8 cellular contexts compared by ENCODE assay signal in the genomic region with DNA sequence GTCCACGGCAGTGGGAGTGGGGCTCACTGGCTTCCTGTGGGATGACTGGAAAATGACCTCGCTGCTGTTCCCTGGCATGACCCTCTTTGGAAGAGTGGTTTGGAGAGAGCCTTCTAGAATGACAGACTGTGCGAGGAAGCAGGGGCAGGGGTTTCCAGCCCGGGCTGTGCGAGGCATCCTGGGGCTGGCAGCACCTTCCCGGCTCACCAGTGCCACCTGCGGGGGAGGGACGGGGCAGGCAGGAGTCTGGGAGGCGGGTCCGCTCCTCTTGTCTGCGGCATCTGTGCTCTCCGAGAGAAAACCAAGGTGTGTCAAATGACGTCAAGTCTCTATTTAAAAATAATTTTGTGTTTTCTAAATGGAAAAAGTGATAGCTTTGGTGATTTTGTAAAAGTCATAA. TPM values are rescaled to one million over a fixed set of nuclear protein-coding genes. Genes with fewer than 3 reads are reported as not detected.
A peak's percentile ranks its signal among the peaks of the same experiment; 100 is the strongest.
DNase-seq lines count a peak whose midpoint lies in the region; ATAC-seq and TF ChIP-seq lines count a peak whose summit lies in the region.

No MANE protein-coding gene starts in this region.

- H3K79me2 ChIP-seq in hepatocyte = no peaks in the 10 kb centered on the region

- H3K27me3 ChIP-seq in H7 (ENCODE audit: control insufficient read depth, insufficient read depth, low read length) (no peaks in the 10 kb centered on the region), hepatocyte (no peaks in the 10 kb centered on the region)

- DNase-seq in ACHN = peak; percentile 78
- DNase-seq in H7 = peak; percentile 96
- DNase-seq in RWPE1 (ENCODE audit: low spot score) = peak; percentile 80
- peak; percentile 59 for DNase-seq in activated gamma-delta T cell (lab: John Stamatoyannopoulos, UW)
- DNase-seq in hepatocyte (ENCODE audit: low spot score) = no peak
- DNase-seq in stimulated activated CD4-positive, alpha-beta T cell treated with anti-CD3 and anti-CD28 coated beads, Interleukin-4, amount 100 ng/mL, for 48 hours (ENCODE audit: low read depth in 2 of 2) = peak; percentile 82 to 87
- DNase-seq in GOT3 (lab: John Stamatoyannopoulos, UW) = no peak

- TF ChIP-seq CTCF in RWPE1 (conservative IDR thresholded peaks at IDR 0.05; ENCODE audit: low read depth) (peak; percentile 89), hepatocyte (IDR thresholded peaks at IDR 0.05; ENCODE audit: poor library complexity) (peak; percentile 31)

- H4K20me1 ChIP-seq in hepatocyte (ENCODE audit: insufficient read depth, poor library complexity, severe bottlenecking) = no peaks in the 10 kb centered on the region

- H3K27ac ChIP-seq in RWPE1 (peak overlapping the region; percentile 47), hepatocyte (no peak overlapping the region)

- CTCF ChIA-PET in RWPE1 (lab: Yijun Ruan, JAX) = interaction anchor here (0.6 to 1.1 kb wide), 3 partner anchors 57 to 104 kb away, joined by 3 to 4 read pairs (median 3); no protein-coding TSS in a partner anchor

- H3K9me2 ChIP-seq in hepatocyte (replicated peaks; ENCODE audit: insufficient read depth) = no peaks in the 10 kb centered on the region

- in situ Hi-C loops in ACHN (cut with HindIII; ENCODE audit: low pct_ligation_motif_present, low pct_unique_long_range_greater_than_20kb, low sequenced_read_pairs) = no loop called here

- H3K4me1 ChIP-seq in hepatocyte (ENCODE audit: insufficient read depth) = peaks cover 11% of the 10 kb centered on the region

- H3K4me3 ChIP-seq in H7 (ENCODE audit: insufficient read depth, low read depth, low read length) (no peak overlapping the region), hepatocyte (no peak overlapping the region)

- no peak overlapping the region for H3K4me2 ChIP-seq in hepatocyte

- ATAC-seq in HG03159 (IDR thresholded peaks at IDR 0.05; ENCODE audit: unreplicated experiment) = no peak

- WGBS in hepatocyte (ENCODE audit: low lambda C conversion rate, missing lambda C conversion rate) = 76% methylated on average over 13 of the region's 13 CpGs

- no peak overlapping the region for H2AFZ ChIP-seq in hepatocyte

- H3K36me3 ChIP-seq in H7 (replicated peaks; ENCODE audit: control insufficient read depth, insufficient read depth, low read length) (peaks cover 2% of the 10 kb centered on the region), hepatocyte (replicated peaks; ENCODE audit: insufficient read depth, low read depth) (no peaks in the 10 kb centered on the region)

- H3K9me3 ChIP-seq in hepatocyte (ENCODE audit: low read depth) = no peaks in the 10 kb centered on the region

- POLR2A ChIA-PET in RWPE1 (lab: Yijun Ruan, JAX; ENCODE audit: low non-redundant PET) = interaction anchor here (0.5 kb wide), 1 partner anchor 112 kb away, joined by 3 read pairs; no protein-coding TSS in a partner anchor

RNA-seq across cellular contexts. Expression of a gene that starts 7.8 kb away (rescaled TPM):
- 29.4 and 48.8 TPM in 2 replicates for total RNA-seq in H7 (2014; rRNA removed; shearing (Covaris generic))
- 53.1 and 57.4 TPM in 2 replicates for total RNA-seq in hepatocyte
- 21.1 and 32.6 TPM in 2 replicates for polyA plus RNA-seq in hepatocyte

RNA-seq across cellular contexts. Expression of a gene that starts 32.6 kb away (rescaled TPM):
- total RNA-seq in H7 (2014; rRNA removed; shearing (Covaris generic)) = 19.4 and 20.6 TPM in 2 replicates
- total RNA-seq in hepatocyte = 17.5 and 18.8 TPM in 2 replicates
- 24.9 and 40.4 TPM in 2 replicates for polyA plus RNA-seq in hepatocyte

RNA-seq across cellular contexts. Expression of a gene that starts 32.7 kb away (rescaled TPM):
- 10.2 and 12.5 TPM in 2 replicates for total RNA-seq in H7 (2014; rRNA removed; shearing (Covaris generic))
- total RNA-seq in hepatocyte = 16.0 and 23.7 TPM in 2 replicates
- 59.6 and 71.5 TPM in 2 replicates for polyA plus RNA-seq in hepatocyte

Comparison
In these comparisons a context has a peak if more than half of its experiments do, and no peak if none do; other contexts are left out.
1. DNase-seq: peak in ACHN (single experiment), H7 (single experiment), RWPE1 (single experiment), activated gamma-delta T cell (single experiment) and stimulated activated CD4-positive, alpha-beta T cell treated with anti-CD3 and anti-CD28 coated beads, Interleukin-4, amount 100 ng/mL, for 48 hours (2 of 2); none in hepatocyte (single experiment) and GOT3 (single experiment).